In the genomic region with DNA sequence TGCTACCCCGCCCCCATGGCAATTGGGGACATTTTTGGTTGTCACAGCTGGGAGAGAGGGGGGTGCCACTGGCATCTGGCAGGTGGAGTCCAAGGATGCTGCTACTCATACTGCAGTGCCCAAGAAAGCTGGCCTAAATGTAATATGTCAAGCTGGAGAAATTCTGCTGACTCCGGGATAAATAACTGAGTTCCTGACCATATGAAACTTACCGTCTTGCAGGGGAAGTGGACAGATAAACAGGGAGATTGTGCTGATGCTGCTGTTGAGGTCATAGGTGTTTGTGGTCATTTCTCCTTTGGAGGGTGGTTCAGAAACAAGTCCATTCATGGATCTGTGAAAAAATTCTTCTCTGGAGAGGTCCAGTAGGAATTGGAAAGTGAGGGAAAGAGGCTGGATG, we compare ENCODE assay signal across 10 cellular contexts.
"Had no signal": no experiment of that assay in that cellular context is flagged by ENCODE, and none has a peak within 500 bp of the region (broad histone marks: within the 10 kb centered on the region; RNA-seq: fewer than 3 reads in every experiment).

No MANE protein-coding gene starts in this region.

- H2AFZ ChIP-seq: GM23338 had no signal

- H3K27ac ChIP-seq: HL-60, KMS-11 had no signal

- DNase-seq: H9, HCEC 1CT, Karpas-422, KBM-7 had no signal

- H3K4me3 ChIP-seq: GM23338 had no signal

- H3K9ac ChIP-seq: KMS-11 had no signal

- H3K27ac Mint-ChIP-seq: GM23338, H9 had no signal

- FAIRE-seq: H1, H54, HTR-8/SVneo had no signal

- H3K9me3 Mint-ChIP-seq: GM23338, H9 had no signal

- H3K4me3 Mint-ChIP-seq: GM23338, H9 had no signal

- H3K4me2 ChIP-seq: GM23338, KMS-11 had no signal

- ATAC-seq: GM23338 had no signal
